ENCODE assay signal across 8 cellular contexts in genomic region chrX:317424-318067, GRCh38. TPM values are rescaled to one million over a fixed set of nuclear protein-coding genes. Genes with fewer than 3 reads are reported as not detected.
DNase-seq lines count a peak whose midpoint lies in the region; ATAC-seq, FAIRE-seq and TF ChIP-seq lines count a peak whose summit lies in the region.

No MANE protein-coding gene starts in this region.

- H3K27me3 ChIP-seq in CD8-positive, alpha-beta T cell (ENCODE audit: insufficient read depth, low read length): no peaks in the 10 kb centered on the region
- H3K27me3 ChIP-seq in NT2/D1 (ENCODE audit: insufficient read depth, insufficient read length) (no peaks in the 10 kb centered on the region), endothelial cell of umbilical vein (ENCODE audit: control insufficient read depth in 2 of 2, insufficient read depth in 2 of 2, low read length in 2 of 2) (no peaks in the 10 kb centered on the region), trophoblast cell (ENCODE audit: insufficient read depth, low read length) (no peaks in the 10 kb centered on the region)

- H3K27me3 Mint-ChIP-seq in CD8-positive, alpha-beta T cell (ENCODE audit: low read depth): no peaks in the 10 kb centered on the region

- no peak overlapping the region for H3K18ac ChIP-seq in trophoblast cell (ENCODE audit: low read length)

- WGBS in trophoblast cell (ENCODE audit: extremely low coverage, insufficient coverage, insufficient read length): no CpG with 5 or more reads among the region's 28 CpGs

- no peak overlapping the region for H2AK5ac ChIP-seq in trophoblast cell (ENCODE audit: low read length)

- H3K9me1 ChIP-seq in endothelial cell of umbilical vein (replicated peaks; ENCODE audit: control insufficient read depth, extremely low read depth, insufficient read depth, low read length): no peaks in the 10 kb centered on the region

- peak overlapping the region; percentile 92 for H3K4me3 Mint-ChIP-seq in CD8-positive, alpha-beta T cell

- peaks cover 13% of the 10 kb centered on the region for H3K4me1 Mint-ChIP-seq in CD8-positive, alpha-beta T cell (ENCODE audit: low read depth)

- no peak for TF ChIP-seq POLR2A in endothelial cell of umbilical vein (IDR thresholded peaks at IDR 0.05; ENCODE audit: low read depth, low read length)

- H3K36me3 ChIP-seq in CD8-positive, alpha-beta T cell (ENCODE audit: insufficient read depth, low read length): peaks cover 15% of the 10 kb centered on the region
- H3K36me3 ChIP-seq in NT2/D1 (ENCODE audit: insufficient read depth, insufficient read length, low read length): peaks cover 39% of the 10 kb centered on the region
- peaks cover 4 to 5% of the 10 kb centered on the region in 2 experiments for H3K36me3 ChIP-seq in endothelial cell of umbilical vein (ENCODE audit: control insufficient read depth in 2 of 2, extremely low read depth in 1 of 2, insufficient read depth in 2 of 2, low read length in 2 of 2)
- H3K36me3 ChIP-seq in trophoblast cell (ENCODE audit: control insufficient read depth in 1 of 2, insufficient read depth in 2 of 2, low read length in 2 of 2): peaks cover 37 to 38% of the 10 kb centered on the region in 2 experiments

- H3K4me1 ChIP-seq in CD8-positive, alpha-beta T cell (ENCODE audit: insufficient read depth, low read length): peaks cover 28% of the 10 kb centered on the region
- peaks cover 6% of the 10 kb centered on the region for H3K4me1 ChIP-seq in NT2/D1 (ENCODE audit: insufficient read depth, insufficient read length)
- H3K4me1 ChIP-seq in endothelial cell of umbilical vein (ENCODE audit: control insufficient read depth, extremely low read depth, insufficient read depth, low read length): peaks cover 5% of the 10 kb centered on the region
- H3K4me1 ChIP-seq in trophoblast cell (ENCODE audit: control insufficient read depth in 1 of 2, insufficient read depth in 2 of 2, low read length in 2 of 2): peaks cover 0 to 6% of the 10 kb centered on the region in 2 experiments

- dilution Hi-C loops in endothelial cell of umbilical vein (cut with MboI; ENCODE audit: extremely low pct_ligation_motif_present, low sequenced_read_pairs): no loop called here

- peak overlapping the region; percentile 99 for H3K27ac Mint-ChIP-seq in CD8-positive, alpha-beta T cell

- H3K14ac ChIP-seq in trophoblast cell (ENCODE audit: low read length): no peak overlapping the region

- H3K79me2 ChIP-seq in endothelial cell of umbilical vein (ENCODE audit: control insufficient read depth, insufficient read depth, low read length) (peaks cover 19% of the 10 kb centered on the region), trophoblast cell (ENCODE audit: control insufficient read depth, insufficient read depth, low read length, poor library complexity) (peaks cover 18% of the 10 kb centered on the region)

- no TSS peak for BruUV-seq in endothelial cell of umbilical vein (replicated peaks; lab: Mats Ljungman, UMichigan)

- H2BK120ac ChIP-seq in trophoblast cell (ENCODE audit: insufficient read depth, low read length, poor library complexity): no peak overlapping the region

- H3K27ac ChIP-seq in CD8-positive, alpha-beta T cell (ENCODE audit: low read depth, low read length): peak overlapping the region; percentile 95
- peak overlapping the region; percentile 23 for H3K27ac ChIP-seq in endothelial cell of umbilical vein (ENCODE audit: insufficient read depth, low read depth, low read length)
- no peak overlapping the region for H3K27ac ChIP-seq in trophoblast cell (ENCODE audit: low read depth, low read length)

- H4K12ac ChIP-seq in trophoblast cell (ENCODE audit: low read depth, low read length): no peak overlapping the region

- no peak for ATAC-seq in CD8-positive, alpha-beta T cell
- no peak for ATAC-seq in activated CD4-positive, CD25-positive, alpha-beta regulatory T cell treated with anti-CD3 and anti-CD28 coated beads, Interleukin-2, amount 50 U/mL, for 24 hours

- H3K4me2 ChIP-seq in endothelial cell of umbilical vein (ENCODE audit: insufficient read depth, low read length) (peak overlapping the region; percentile 58), trophoblast cell (ENCODE audit: low read length) (peak overlapping the region; percentile 64)

- DNase-seq in CD8-positive, alpha-beta T cell: no peak
- DNase-seq in NT2/D1 (ENCODE audit: low read depth, low spot score): no peak
- DNase-seq in endothelial cell of umbilical vein (ENCODE audit: low read depth, low spot score): no peak
- DNase-seq in trophoblast cell: no peak
- DNase-seq in HEK293T (ENCODE audit: extremely low spot score): no peak
- no peak for DNase-seq in NOMO-1 (lab: John Stamatoyannopoulos, UW; ENCODE audit: unreplicated experiment in 2 of 2)
- DNase-seq in dedifferentiated amniotic fluid mesenchymal stem cell (ENCODE audit: extremely low spot score): no peak

- no peaks in the 10 kb centered on the region for H3K9me3 ChIP-seq in CD8-positive, alpha-beta T cell (ENCODE audit: low read length)
- H3K9me3 ChIP-seq in NT2/D1 (ENCODE audit: insufficient read depth, low read length): no peaks in the 10 kb centered on the region
- H3K9me3 ChIP-seq in endothelial cell of umbilical vein (replicated peaks; ENCODE audit: control insufficient read depth, insufficient read depth, low read length): no peaks in the 10 kb centered on the region
- peaks cover 5% of the 10 kb centered on the region for H3K9me3 ChIP-seq in trophoblast cell (ENCODE audit: insufficient read depth, low read depth, low read length)

- H3K4ac ChIP-seq in trophoblast cell (ENCODE audit: low read depth, low read length): no peak overlapping the region

- no peak overlapping the region for H2BK5ac ChIP-seq in trophoblast cell (ENCODE audit: low read depth, low read length, poor library complexity)

- no peak for TF ChIP-seq CTCF in CD8-positive, alpha-beta T cell (IDR thresholded peaks at IDR 0.05)
- no peak for TF ChIP-seq CTCF in endothelial cell of umbilical vein (IDR thresholded peaks at IDR 0.05; ENCODE audit: extremely low read depth in 1 of 2, insufficient read depth in 1 of 2, low read depth in 1 of 2, low read length in 2 of 2)

- CTCF ChIA-PET in CD8-positive, alpha-beta T cell (lab: Charles Lee): no interaction called here
- CTCF ChIA-PET in endothelial cell of umbilical vein (lab: Charles Lee): no interaction called here
- CTCF ChIA-PET in HEK293T (lab: Yijun Ruan, JAX): no interaction called here

- no peaks in the 10 kb centered on the region for H3K9me3 Mint-ChIP-seq in CD8-positive, alpha-beta T cell

- H2BK12ac ChIP-seq in trophoblast cell (ENCODE audit: low read length): no peak overlapping the region

- H3K79me1 ChIP-seq in trophoblast cell (ENCODE audit: low read length): peaks cover 15% of the 10 kb centered on the region

- peak overlapping the region; percentile 35 for H4K8ac ChIP-seq in trophoblast cell (ENCODE audit: low read depth, low read length)

- H4K91ac ChIP-seq in trophoblast cell (ENCODE audit: low read depth, low read length): no peak overlapping the region

- peak overlapping the region; percentile 66 for H2AFZ ChIP-seq in endothelial cell of umbilical vein (ENCODE audit: low read depth, low read length)
- no peak overlapping the region for H2AFZ ChIP-seq in trophoblast cell (ENCODE audit: insufficient read depth, low read length, poor library complexity)

- intact Hi-C loops in CD8-positive, alpha-beta T cell (cut with DNase I, micrococcal nuclease): loop anchor here (1.0 to 2.0 kb wide), 2 partner anchors 34 to 67 kb away; no protein-coding TSS in a partner anchor
- intact Hi-C loops in endothelial cell of umbilical vein (cut with micrococcal nuclease): loop anchor here (1.0 kb wide), 3 partner anchors 34 to 70 kb away; no protein-coding TSS in a partner anchor

- H3K23ac ChIP-seq in trophoblast cell (ENCODE audit: low read length): no peak overlapping the region

- H3K36me3 Mint-ChIP-seq in CD8-positive, alpha-beta T cell: peaks cover 16% of the 10 kb centered on the region

- peak overlapping the region; percentile 69 for H3K4me3 ChIP-seq in CD8-positive, alpha-beta T cell (ENCODE audit: low read depth, low read length)
- H3K4me3 ChIP-seq in NT2/D1 (ENCODE audit: insufficient read length, low read depth): peak overlapping the region; percentile 15
- H3K4me3 ChIP-seq in endothelial cell of umbilical vein (replicated peaks in 1 of 3; ENCODE audit: insufficient read depth in 1 of 3, low read depth in 1 of 3, low read length in 3 of 3): peak overlapping the region; percentile 43 to 84 (median 80)
- peak overlapping the region; percentile 51 for H3K4me3 ChIP-seq in trophoblast cell (ENCODE audit: low read depth, low read length)

- H3K9ac ChIP-seq in NT2/D1 (ENCODE audit: insufficient read length, low read depth) (no peak overlapping the region), endothelial cell of umbilical vein (replicated peaks; ENCODE audit: extremely low read depth, insufficient read depth, low read length) (peak overlapping the region; percentile 16), trophoblast cell (ENCODE audit: low read length) (no peak overlapping the region)

- H4K20me1 ChIP-seq in endothelial cell of umbilical vein (replicated peaks; ENCODE audit: control insufficient read depth, extremely low read depth, insufficient read depth, low read length): no peaks in the 10 kb centered on the region

- POLR2A ChIA-PET in CD8-positive, alpha-beta T cell (lab: Charles Lee): no interaction called here
- POLR2A ChIA-PET in endothelial cell of umbilical vein (lab: Charles Lee): no interaction called here
- POLR2A ChIA-PET in HEK293T (lab: Yijun Ruan, JAX): no interaction called here

- no peak for FAIRE-seq in endothelial cell of umbilical vein (lab: Jason Lieb, UNC)

RNA-seq across cellular contexts. Expression of gene GTPBP6, which starts 1.1 kb away (rescaled TPM):
- 10 to 100 TPM; 62.2 to 62.5 TPM for total RNA-seq in CD8-positive, alpha-beta T cell
- 62.1 and 63.5 TPM in 2 replicates for total RNA-seq in endothelial cell of umbilical vein
- 39.1 and 40.4 TPM in 2 replicates for polyA plus RNA-seq in endothelial cell of umbilical vein
- 28.7 and 38.5 TPM in 2 replicates for polyA plus RNA-seq in endothelial cell of umbilical vein (2011; cell fraction: cytosol; rRNA removed)
- polyA plus RNA-seq in endothelial cell of umbilical vein (2011; cell fraction: nucleus; rRNA removed): 32.2 and 34.8 TPM in 2 replicates
- 27.7 and 38.8 TPM in 2 replicates for polyA plus RNA-seq in endothelial cell of umbilical vein (2012)
- polyA minus RNA-seq in endothelial cell of umbilical vein: 21.0 and 27.8 TPM in 2 replicates
- 17.6 TPM for polyA minus RNA-seq in endothelial cell of umbilical vein (2011; cell fraction: cytosol; rRNA and poly(A)+ RNA removed)
- polyA minus RNA-seq in endothelial cell of umbilical vein (2011; cell fraction: nucleus; rRNA and poly(A)+ RNA removed): 11.4 and 15.5 TPM in 2 replicates
- 30.2 and 30.6 TPM in 2 replicates for polyA plus RNA-seq in trophoblast cell (2013)

RNA-seq across cellular contexts. Expression of gene PLCXD1, which starts 36.4 kb away (rescaled TPM):
- 10 to 100 TPM; 18.3 to 19.3 TPM for total RNA-seq in CD8-positive, alpha-beta T cell
- total RNA-seq in endothelial cell of umbilical vein: 13.5 and 16.8 TPM in 2 replicates
- 11.7 and 12.3 TPM in 2 replicates for polyA plus RNA-seq in endothelial cell of umbilical vein
- 9.0 and 9.3 TPM in 2 replicates for polyA plus RNA-seq in endothelial cell of umbilical vein (2011; cell fraction: cytosol; rRNA removed)
- 22.3 and 23.8 TPM in 2 replicates for polyA plus RNA-seq in endothelial cell of umbilical vein (2011; cell fraction: nucleus; rRNA removed)
- 7.0 and 13.9 TPM in 2 replicates for polyA plus RNA-seq in endothelial cell of umbilical vein (2012)
- 13.8 and 20.0 TPM in 2 replicates for polyA minus RNA-seq in endothelial cell of umbilical vein
- 21.9 TPM for polyA minus RNA-seq in endothelial cell of umbilical vein (2011; cell fraction: cytosol; rRNA and poly(A)+ RNA removed)
- 7.5 and 15.1 TPM in 2 replicates for polyA minus RNA-seq in endothelial cell of umbilical vein (2011; cell fraction: nucleus; rRNA and poly(A)+ RNA removed)
- polyA plus RNA-seq in trophoblast cell (2013): 50.3 and 51.6 TPM in 2 replicates

Comparison
In these comparisons a context has a peak if more than half of its experiments do, and no peak if none do; other contexts are left out.
1. H3K4me3 ChIP-seq: peak in every context shown above with its lines; median percentile 80 in endothelial cell of umbilical vein; 69 in CD8-positive, alpha-beta T cell; 51 in trophoblast cell; 15 in NT2/D1.